Comparison of ENCODE assay signal across 8 cellular contexts in the genomic region with DNA sequence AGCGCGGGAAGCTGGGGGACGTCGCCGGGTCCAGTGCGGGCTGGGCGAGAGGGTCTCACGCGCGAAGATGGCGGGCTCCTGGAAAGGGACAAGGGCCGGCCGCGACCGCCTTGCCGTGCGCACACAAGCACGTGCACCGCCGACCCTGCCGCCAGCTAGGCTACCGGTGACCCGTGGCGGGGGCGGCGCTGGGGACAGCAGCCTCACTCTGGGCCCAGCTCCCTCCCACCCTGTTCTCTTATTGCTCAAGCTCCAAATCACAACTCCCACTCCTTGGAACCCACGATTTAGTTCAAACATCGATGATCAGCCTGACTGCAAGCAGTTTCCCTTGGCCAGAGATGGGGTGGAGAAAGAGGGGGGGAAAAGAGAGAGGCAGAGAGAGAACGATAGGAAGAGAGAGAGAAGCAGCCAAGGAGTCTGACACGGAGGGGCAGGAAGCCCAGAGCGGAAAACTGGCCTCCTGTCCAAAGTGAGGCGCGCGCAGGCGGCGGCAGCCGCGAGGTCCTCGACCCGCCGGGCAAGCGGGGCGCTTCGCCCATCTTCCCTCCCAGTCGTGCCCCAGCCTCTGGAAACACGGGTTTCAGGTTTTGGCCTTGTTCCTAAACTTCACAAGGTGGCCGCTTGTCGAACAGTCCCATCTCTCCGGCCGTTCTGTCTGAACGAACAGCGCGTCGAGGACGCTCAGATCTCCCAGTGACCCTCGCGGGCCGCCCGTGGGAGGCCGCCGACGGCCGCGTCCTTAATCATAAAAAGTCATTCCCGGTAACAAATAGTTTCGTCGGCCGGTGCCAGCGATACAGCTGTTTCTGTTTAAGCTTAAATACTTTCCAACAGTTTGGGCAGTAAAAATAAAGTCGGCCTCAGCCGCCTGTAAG. TPM values are rescaled to one million over a fixed set of nuclear protein-coding genes. Genes with fewer than 3 reads are reported as not detected.
DNase-seq lines count a peak whose midpoint lies in the region; ATAC-seq, FAIRE-seq and TF ChIP-seq lines count a peak whose summit lies in the region.

No MANE protein-coding gene starts in this region.

- peak overlapping the region; percentile 37 for H3K4me2 ChIP-seq in fibroblast of lung (ENCODE audit: extremely low read depth, insufficient read depth, low read length)

- H3K79me2 ChIP-seq in fibroblast of lung (ENCODE audit: control insufficient read depth, insufficient read depth, low read length), result no peaks in the 10 kb centered on the region

- H3K36me3 ChIP-seq in SJSA1, result peaks cover 22% of the 10 kb centered on the region
- H3K36me3 ChIP-seq in fibroblast of lung (ENCODE audit: control insufficient read depth, insufficient read depth, low read length), result peaks cover 6% of the 10 kb centered on the region
- H3K36me3 ChIP-seq in small intestine (ENCODE audit: control insufficient read depth in 2 of 2, insufficient read depth in 2 of 2, low read length in 2 of 2), result no peaks in the 10 kb centered on the region

- 1 to 3% (median 2%) methylated on average over 60 to 71 of the region's 71 CpGs for WGBS in small intestine, 3 donors

- H3K9me3 ChIP-seq in SJSA1 (replicated peaks), result peaks cover 12% of the 10 kb centered on the region
- H3K9me3 ChIP-seq in fibroblast of lung (ENCODE audit: control insufficient read depth, insufficient read depth, low read depth, low read length), result no peaks in the 10 kb centered on the region
- no peaks in the 10 kb centered on the region for H3K9me3 ChIP-seq in small intestine (ENCODE audit: control insufficient read depth, low read depth)

- no peak for FAIRE-seq in small intestine (lab: Jason Lieb, UNC)

- H3K27ac ChIP-seq in SJSA1, result no peak overlapping the region
- H3K27ac ChIP-seq in fibroblast of lung (ENCODE audit: insufficient read depth, low read length), result no peak overlapping the region
- no peak overlapping the region for H3K27ac ChIP-seq in small intestine (ENCODE audit: low read depth in 1 of 2, low read length in 1 of 2)

- H3K9ac ChIP-seq in fibroblast of lung (ENCODE audit: insufficient read depth, low read length), result no peak overlapping the region

- no peak overlapping the region for H2AFZ ChIP-seq in fibroblast of lung (ENCODE audit: low read length)

- no peaks in the 10 kb centered on the region for H4K20me1 ChIP-seq in fibroblast of lung (ENCODE audit: control insufficient read depth, extremely low read depth, insufficient read depth, low read length)

- TF ChIP-seq CTCF in fibroblast of lung (conservative IDR thresholded peaks at IDR 0.05 in 1 of 2, IDR thresholded peaks at IDR 0.05 in 1 of 2; ENCODE audit: low read depth in 1 of 2, low read length in 2 of 2), result no peak

- H3K4me1 ChIP-seq in SJSA1 (replicated peaks), result peaks cover 68% of the 10 kb centered on the region
- H3K4me1 ChIP-seq in fibroblast of lung (ENCODE audit: control insufficient read depth, extremely low read depth, insufficient read depth, low read length), result peaks cover 8% of the 10 kb centered on the region
- H3K4me1 ChIP-seq in small intestine (ENCODE audit: control insufficient read depth in 2 of 2, insufficient read depth in 1 of 2, low read depth in 1 of 2, low read length in 1 of 2), result peaks cover 0 to 11% of the 10 kb centered on the region in 2 donors

- H3K4me3 ChIP-seq in SJSA1, result peak overlapping the region; percentile 20
- H3K4me3 ChIP-seq in fibroblast of lung (replicated peaks in 1 of 4; ENCODE audit: control extremely low read depth in 1 of 4, insufficient read depth in 1 of 4, low read depth in 3 of 4, low read length in 4 of 4), result peak overlapping the region in 1 of 4 experiments; percentile 49
- H3K4me3 ChIP-seq in skeletal muscle cell (ENCODE audit: low read depth, low read length), result peak overlapping the region; percentile 52
- H3K4me3 ChIP-seq in small intestine (ENCODE audit: low read depth in 1 of 2, low read length in 2 of 2), result peak overlapping the region in 1 of 2 donors; percentile 64

- DNase-seq in DMS53 (lab: John Stamatoyannopoulos, UW) (peak; percentile 77), DMS53 treated with DMSO at 0.1 percent for 48 hours (lab: John Stamatoyannopoulos, UW; ENCODE audit: unreplicated experiment) (no peak), SJSA1 (ENCODE audit: low read depth in 1 of 2, low spot score in 2 of 2) (no peak), fibroblast of lung (ENCODE audit: low read depth in 2 of 2) (no peak), skeletal muscle cell (ENCODE audit: low read depth) (no peak), NCI-H1105 (lab: John Stamatoyannopoulos, UW) (no peak), small intestine (no peak)

- H3K27me3 ChIP-seq in SJSA1 (replicated peaks) (peaks cover 58% of the 10 kb centered on the region), fibroblast of lung (ENCODE audit: control insufficient read depth, insufficient read depth, low read length) (peaks cover 57% of the 10 kb centered on the region), small intestine (ENCODE audit: control insufficient read depth in 2 of 2, insufficient read depth in 2 of 2, low read length in 2 of 2) (peaks cover 20 to 47% of the 10 kb centered on the region in 2 donors)

- no peak for ATAC-seq in GM18502 (IDR thresholded peaks at IDR 0.05; ENCODE audit: poor library complexity, unreplicated experiment)

RNA-seq across cellular contexts. Expression of a gene that starts 1.7 kb away (rescaled TPM):
- total RNA-seq in SJSA1 (2014; rRNA removed; shearing (Covaris generic)), result 9.0 and 21.0 TPM in 2 replicates
- total RNA-seq in fibroblast of lung, result 3.3 and 4.0 TPM in 2 replicates
- polyA plus RNA-seq in fibroblast of lung (0.19 and 0.41 TPM in 2 replicates), small intestine (1 to 10 TPM; 2.7 to 6.1 (median 4.5) TPM)
- polyA plus RNA-seq in fibroblast of lung (2012), result 4.9 and 5.2 TPM in 2 replicates
- 1.5 and 6.8 TPM in 2 replicates for polyA minus RNA-seq in fibroblast of lung (ENCODE audit: low replicate concordance)

RNA-seq across cellular contexts. Expression of a gene that starts 20.6 kb away (rescaled TPM):
- total RNA-seq in SJSA1 (2014; rRNA removed; shearing (Covaris generic)), result 13.6 and 16.7 TPM in 2 replicates
- 0.83 and 1.3 TPM in 2 replicates for total RNA-seq in fibroblast of lung
- 0.77 and 1.3 TPM in 2 replicates for polyA plus RNA-seq in fibroblast of lung
- 0.91 and 2.2 TPM in 2 replicates for polyA plus RNA-seq in fibroblast of lung (2012)
- 0.35 and 3.1 TPM in 2 replicates for polyA minus RNA-seq in fibroblast of lung (ENCODE audit: low replicate concordance)
- polyA plus RNA-seq in small intestine, result 1 to 10 TPM in 2 of 3 donors, under 1 TPM in 1; 0.22 to 2.3 (median 1.9) TPM

RNA-seq across cellular contexts. Expression of a gene that starts 40.7 kb away (rescaled TPM):
- 52.1 and 53.3 TPM in 2 replicates for total RNA-seq in SJSA1 (2014; rRNA removed; shearing (Covaris generic))
- total RNA-seq in fibroblast of lung, result 11.0 and 13.4 TPM in 2 replicates
- polyA plus RNA-seq in fibroblast of lung (5.4 and 5.6 TPM in 2 replicates), small intestine (10 to 100 TPM in 1 of 3 donors, 1 to 10 TPM in 2; 5.4 to 15.2 (median 6.3) TPM)
- polyA plus RNA-seq in fibroblast of lung (2012), result 8.8 TPM in 2 replicates
- 1.3 and 1.6 TPM in 2 replicates for polyA minus RNA-seq in fibroblast of lung (ENCODE audit: low replicate concordance)
